In the genomic region with DNA sequence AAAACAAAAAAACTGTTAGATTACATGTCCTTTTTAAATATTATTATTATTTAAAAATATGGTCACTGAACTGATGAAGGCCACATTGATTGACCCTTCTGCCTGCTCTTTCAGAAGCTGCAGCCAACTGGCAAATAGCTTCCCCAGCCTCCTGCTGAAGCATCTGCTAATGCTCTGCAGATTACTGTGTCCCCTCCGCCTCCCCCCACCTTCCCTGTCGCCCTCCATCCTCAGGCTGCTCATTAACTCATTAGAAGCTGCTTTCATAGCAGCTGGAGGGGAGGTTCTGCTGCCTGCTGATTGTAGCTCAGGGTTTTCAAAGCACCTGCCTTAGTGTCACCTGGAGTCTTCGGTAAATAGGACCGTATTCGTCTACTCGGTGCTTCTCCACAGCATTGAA, we compare ENCODE assay signal across 22 cellular contexts. TPM values are rescaled to one million over a fixed set of nuclear protein-coding genes. Genes with fewer than 3 reads are reported as not detected.
A peak's percentile ranks its signal among the peaks of the same experiment; 100 is the strongest.
DNase-seq lines count a peak whose midpoint lies in the region; ATAC-seq and TF ChIP-seq lines count a peak whose summit lies in the region.
"Had no signal": no experiment of that assay in that cellular context is flagged by ENCODE, and none has a peak within 500 bp of the region (broad histone marks: within the 10 kb centered on the region; RNA-seq: fewer than 3 reads in every experiment).

No MANE protein-coding gene starts in this region.

- TF ChIP-seq CTCF in glutamatergic neuron (IDR thresholded peaks at IDR 0.05; ENCODE audit: partially characterized antibody, unreplicated experiment) (no peak), RWPE1 (conservative IDR thresholded peaks at IDR 0.05; ENCODE audit: low read depth) (no peak), esophagus squamous epithelium (IDR thresholded peaks at IDR 0.05) (no peak)

- ATAC-seq in HG03469 (IDR thresholded peaks at IDR 0.05; ENCODE audit: unreplicated experiment), result no peak
- ATAC-seq: left ventricle myocardium superior; natural killer cell treated with Interleukin-12 subunit alpha and Interleukin-12 subunit beta and Interleukin-15 and Interleukin-18, amount 100 ng/mL, for 72 hours; Panc1 had no signal

- CTCF ChIA-PET in RWPE1 (lab: Yijun Ruan, JAX), result interaction anchor here (0.6 to 1.8 kb wide), 3 partner anchors 18 to 314 kb away, joined by 3 to 5 read pairs (median 3); no protein-coding TSS in a partner anchor

- peaks cover 0 to 3% (median 0%) of the 10 kb centered on the region in 4 donors for H3K27me3 ChIP-seq in esophagus squamous epithelium
- H3K27me3 ChIP-seq: ascending aorta, sigmoid colon had no signal

- H3K9me3 ChIP-seq in esophagus squamous epithelium, result no peaks in the 10 kb centered on the region
- H3K9me3 ChIP-seq: ascending aorta, sigmoid colon had no signal

- no peak for TF ChIP-seq POLR2A in esophagus squamous epithelium (IDR thresholded peaks at IDR 0.05)

- H3K9me3 Mint-ChIP-seq in glutamatergic neuron (ENCODE audit: unreplicated experiment), result peaks cover 18% of the 10 kb centered on the region
- H3K9me3 Mint-ChIP-seq: activated CD4-positive, alpha-beta T cell treated with anti-CD3 and anti-CD28 coated beads, Interleukin-2, amount 10 ng/mL, durations not matched to agents 24 days and 14 days; natural killer cell treated with Interleukin-12 subunit alpha and Interleukin-12 subunit beta and Interleukin-15 and Interleukin-18, amount 100 ng/mL, for 72 hours had no signal

- H3K36me3 ChIP-seq in esophagus squamous epithelium, result no peaks in the 10 kb centered on the region
- H3K36me3 ChIP-seq: ascending aorta, sigmoid colon had no signal

- POLR2A ChIA-PET in RWPE1 (lab: Yijun Ruan, JAX; ENCODE audit: low non-redundant PET), result no interaction called here

- peak overlapping the region; percentile 94 for H3K27ac Mint-ChIP-seq in glutamatergic neuron (ENCODE audit: unreplicated experiment)
- H3K27ac Mint-ChIP-seq: activated CD4-positive, alpha-beta T cell treated with anti-CD3 and anti-CD28 coated beads, Interleukin-2, amount 10 ng/mL, durations not matched to agents 24 days and 14 days; activated naive CD8-positive, alpha-beta T cell; natural killer cell treated with Interleukin-12 subunit alpha and Interleukin-12 subunit beta and Interleukin-15 and Interleukin-18, amount 100 ng/mL, for 72 hours had no signal

- H3K4me1 Mint-ChIP-seq in glutamatergic neuron (ENCODE audit: low read depth, unreplicated experiment), result peaks cover 51% of the 10 kb centered on the region
- H3K4me1 Mint-ChIP-seq: activated CD4-positive, alpha-beta T cell treated with anti-CD3 and anti-CD28 coated beads, Interleukin-2, amount 10 ng/mL, durations not matched to agents 24 days and 14 days had no signal

- no peaks in the 10 kb centered on the region for H3K4me1 ChIP-seq in esophagus squamous epithelium
- H3K4me1 ChIP-seq: ascending aorta, sigmoid colon had no signal

- H3K27me3 Mint-ChIP-seq in glutamatergic neuron (ENCODE audit: unreplicated experiment), result peaks cover 9% of the 10 kb centered on the region

- peak overlapping the region; percentile 6 for H3K4me3 Mint-ChIP-seq in glutamatergic neuron (ENCODE audit: unreplicated experiment)
- H3K4me3 Mint-ChIP-seq: activated CD4-positive, alpha-beta T cell treated with anti-CD3 and anti-CD28 coated beads, Interleukin-2, amount 10 ng/mL, durations not matched to agents 24 days and 14 days; activated naive CD8-positive, alpha-beta T cell; natural killer cell treated with Interleukin-12 subunit alpha and Interleukin-12 subunit beta and Interleukin-15 and Interleukin-18, amount 100 ng/mL, for 72 hours had no signal

- no peak overlapping the region for H3K27ac ChIP-seq in RWPE1
- no peak overlapping the region for H3K27ac ChIP-seq in esophagus squamous epithelium
- H3K27ac ChIP-seq: ascending aorta, C4-2B, HL-60, sigmoid colon, SK-N-MC had no signal

- intact Hi-C loops in esophagus squamous epithelium (cut with DNase I), result no loop called here

- WGBS in esophagus squamous epithelium, 2 donors, result 60 to 71% methylated on average over 5 to 6 of the region's 6 CpGs

- peak; percentile 91 for DNase-seq in NCI-H1105 (lab: John Stamatoyannopoulos, UW)
- peak; percentile 81 for DNase-seq in NCI-H2081 treated with DMSO at 0.1 percent for 48 hours (lab: John Stamatoyannopoulos, UW)
- DNase-seq in NCI-H69 (lab: John Stamatoyannopoulos, UW), result peak; percentile 100
- DNase-seq in glutamatergic neuron, result peak; percentile 80
- DNase-seq in RWPE1 (ENCODE audit: low spot score), result no peak
- no peak for DNase-seq in esophagus squamous epithelium (lab: John Stamatoyannopoulos, UW)
- DNase-seq: activated CD4-positive, alpha-beta T cell treated with anti-CD3 and anti-CD28 coated beads, Interleukin-2, amount 10 ng/mL, durations not matched to agents 24 days and 14 days; caudate nucleus; GDM1; left ventricle myocardium superior; posterior cingulate gyrus; sigmoid colon; substantia nigra; T-helper 2 cell had no signal

- H3K36me3 Mint-ChIP-seq in glutamatergic neuron (ENCODE audit: unreplicated experiment), result peaks cover 4% of the 10 kb centered on the region
- H3K36me3 Mint-ChIP-seq: activated naive CD8-positive, alpha-beta T cell; natural killer cell treated with Interleukin-12 subunit alpha and Interleukin-12 subunit beta and Interleukin-15 and Interleukin-18, amount 100 ng/mL, for 72 hours had no signal

- H3K4me3 ChIP-seq in esophagus squamous epithelium, result no peak overlapping the region
- H3K4me3 ChIP-seq: ascending aorta, sigmoid colon, SK-N-MC had no signal

RNA-seq across cellular contexts. Expression of a gene that starts 24.8 kb away (rescaled TPM):
- total RNA-seq in glutamatergic neuron (ENCODE audit: unreplicated experiment), result 52.3 TPM
- 10 to 100 TPM; 67.1 to 80.3 (median 70.6) TPM for total RNA-seq in esophagus squamous epithelium

Comparison
In these comparisons a context has a peak if more than half of its experiments do, and no peak if none do; other contexts are left out.
1. DNase-seq: peak in NCI-H1105 (single experiment), NCI-H2081 treated with DMSO at 0.1 percent for 48 hours (single experiment), NCI-H69 (single experiment) and glutamatergic neuron (single experiment); none in RWPE1 (single experiment) and esophagus squamous epithelium (single experiment).